8 cellular contexts compared by ENCODE assay signal in genomic region chr11:63531074-63531792, GRCh38. TPM values are rescaled to one million over a fixed set of nuclear protein-coding genes. Genes with fewer than 3 reads are reported as not detected.
DNase-seq lines count a peak whose midpoint lies in the region; ATAC-seq and TF ChIP-seq lines count a peak whose summit lies in the region.
"Not testable (repeated sequence)": the region's sequence is repeated elsewhere in the genome, so short reads cannot be mapped to it uniquely, and the experiment has no call there.

No MANE protein-coding gene starts in this region.

- H3F3A ChIP-seq in PC-3 (ENCODE audit: low read length, unreplicated experiment): not testable (repeated sequence)

- H3K9ac ChIP-seq in PC-3 (ENCODE audit: low read length): not testable (repeated sequence)

- not testable (repeated sequence) for H3K36me3 ChIP-seq in PC-3 (ENCODE audit: low read depth, low read length); stomach

- H3K4me3 Mint-ChIP-seq in activated CD8-positive, alpha-beta T cell treated with anti-CD3 and anti-CD28 coated beads, Interleukin-2, amount 10 ng/mL, durations not matched to agents 7 days and 5 days: peak overlapping the region; percentile 51

- H3K4me3 ChIP-seq in PC-3 (ENCODE audit: low read length); stomach: not testable (repeated sequence)

- H3K27ac ChIP-seq in PC-3 (ENCODE audit: low read length) (peak overlapping the region; percentile 16; the same call in 1 of the 2 replicates), stomach (peak overlapping the region in 4 of 5 donors; percentile 22 to 69 (median 66))

- H3K4me2 ChIP-seq in PC-3 (ENCODE audit: low read length): peak overlapping the region; percentile 42

- H3K9me3 ChIP-seq in PC-3 (ENCODE audit: low read length); stomach: not testable (repeated sequence)

- 37 to 55% (median 48%) methylated on average over 4 to 5 of the region's 6 CpGs for WGBS in stomach, 5 donors

- ATAC-seq in GM21447 (IDR thresholded peaks at IDR 0.05; ENCODE audit: unreplicated experiment) (peak; percentile 85), HG03442 (IDR thresholded peaks at IDR 0.05; ENCODE audit: unreplicated experiment) (peak; percentile 78), PC-3 (peak; percentile 62)
- ATAC-seq in activated CD8-positive, alpha-beta T cell treated with anti-CD3 and anti-CD28 coated beads, Interleukin-2, amount 10 ng/mL, durations not matched to agents 7 days and 5 days: peak; percentile 91

- intact Hi-C loops in PC-3 (cut with micrococcal nuclease); stomach (cut with DNase I; ENCODE audit: low total_unique reads): not testable (repeated sequence)

- H3K4me1 Mint-ChIP-seq in activated CD8-positive, alpha-beta T cell treated with anti-CD3 and anti-CD28 coated beads, Interleukin-2, amount 10 ng/mL, durations not matched to agents 7 days and 5 days (ENCODE audit: low read depth): peaks cover 65% of the 10 kb centered on the region

- H3K27me3 Mint-ChIP-seq in activated CD8-positive, alpha-beta T cell treated with anti-CD3 and anti-CD28 coated beads, Interleukin-2, amount 10 ng/mL, durations not matched to agents 7 days and 5 days (ENCODE audit: low read depth): not testable (repeated sequence)

- peaks cover 24% of the 10 kb centered on the region for H3K4me1 ChIP-seq in PC-3 (ENCODE audit: insufficient read depth, low read length)
- peaks cover 10 to 36% (median 20%) of the 10 kb centered on the region in 4 donors for H3K4me1 ChIP-seq in stomach

- H3K9me3 Mint-ChIP-seq in activated CD8-positive, alpha-beta T cell treated with anti-CD3 and anti-CD28 coated beads, Interleukin-2, amount 10 ng/mL, durations not matched to agents 7 days and 5 days (ENCODE audit: insufficient read depth): not testable (repeated sequence)

- not testable (repeated sequence) for H3K36me3 Mint-ChIP-seq in activated CD8-positive, alpha-beta T cell treated with anti-CD3 and anti-CD28 coated beads, Interleukin-2, amount 10 ng/mL, durations not matched to agents 7 days and 5 days (ENCODE audit: low read depth)

- DNase-seq in ELF-1 (ENCODE audit: low read depth, low spot score): peak; percentile 80
- DNase-seq in PC-3: peak; percentile 80
- peak; percentile 85 for DNase-seq in activated CD8-positive, alpha-beta T cell treated with anti-CD3 and anti-CD28 coated beads, Interleukin-2, amount 10 ng/mL, durations not matched to agents 7 days and 5 days
- peak; percentile 35 for DNase-seq in dermis blood vessel endothelial cell
- DNase-seq in left kidney (ENCODE audit: low read depth, low spot score): peak; percentile 29
- DNase-seq in stomach: peak; percentile 68

- not testable (repeated sequence) for TF ChIP-seq CTCF in PC-3 (conservative IDR thresholded peaks at IDR 0.05; ENCODE audit: low read depth, low read length); stomach (IDR thresholded peaks at IDR 0.05)

- not testable (repeated sequence) for H3K9me2 ChIP-seq in PC-3 (replicated peaks; ENCODE audit: low read length)

- H3K27ac Mint-ChIP-seq in activated CD8-positive, alpha-beta T cell treated with anti-CD3 and anti-CD28 coated beads, Interleukin-2, amount 10 ng/mL, durations not matched to agents 7 days and 5 days: peak overlapping the region; percentile 68

- H2AFZ ChIP-seq in PC-3 (ENCODE audit: low read length): peak overlapping the region; percentile 15; the same call in 1 of the 2 replicates

- not testable (repeated sequence) for BruUV-seq in PC-3 (replicated peaks; lab: Mats Ljungman, UMichigan)

- not testable (repeated sequence) for H4K20me1 ChIP-seq in PC-3 (ENCODE audit: low read length)

- not testable (repeated sequence) for H3K27me3 ChIP-seq in PC-3 (ENCODE audit: low read length); stomach

- POLR2A ChIA-PET in PC-3 (lab: Charles Lee; ENCODE audit: unreplicated experiment): not testable (repeated sequence)
- POLR2A ChIA-PET in activated CD8-positive, alpha-beta T cell treated with anti-CD3 and anti-CD28 coated beads, Interleukin-2, amount 10 ng/mL, durations not matched to agents 7 days and 5 days (lab: Charles Lee): interaction anchor here (0.6 to 1.4 kb wide), 2 partner anchors 20 to 650 kb away, joined by 3 to 4 read pairs; no protein-coding TSS in a partner anchor

- not testable (repeated sequence) for TF ChIP-seq POLR2A in stomach (IDR thresholded peaks at IDR 0.05)

- not testable (repeated sequence) for H3K79me2 ChIP-seq in PC-3 (ENCODE audit: low read length)

- CTCF ChIA-PET in PC-3 (lab: Charles Lee): not testable (repeated sequence)
- CTCF ChIA-PET in activated CD8-positive, alpha-beta T cell treated with anti-CD3 and anti-CD28 coated beads, Interleukin-2, amount 10 ng/mL, durations not matched to agents 7 days and 5 days (lab: Charles Lee): interaction anchor here (0.8 to 1.1 kb wide), 3 partner anchors 52 to 207 kb away, joined by 3 to 8 read pairs (median 3); no protein-coding TSS in a partner anchor

- not testable (repeated sequence) for TF ChIP-seq EP300 in stomach (IDR thresholded peaks at IDR 0.05)

RNA-seq across cellular contexts. Expression of gene PLAAT4, which starts 5.4 kb away (rescaled TPM):
- total RNA-seq in PC-3 (2014; rRNA removed): 5.4 and 5.6 TPM in 2 replicates
- total RNA-seq in activated CD8-positive, alpha-beta T cell treated with anti-CD3 and anti-CD28 coated beads, Interleukin-2, amount 10 ng/mL, durations not matched to agents 7 days and 5 days: 10 to 100 TPM; 97.5 to 99.8 TPM
- 2.3 and 10.6 TPM in 2 replicates for total RNA-seq in dermis blood vessel endothelial cell
- 100 to 1,000 TPM in 1 of 5 donors, 10 to 100 TPM in 3, 1 to 10 TPM in 1; 4.0 to 121 (median 12.7) TPM for total RNA-seq in stomach
- polyA plus RNA-seq in stomach: 100 to 1,000 TPM in 1 of 3 donors, 10 to 100 TPM in 2; 86.9 to 262 (median 98.5) TPM

RNA-seq across cellular contexts. Expression of gene LGALS12, which starts 25.3 kb away (rescaled TPM):
- total RNA-seq in PC-3 (2014; rRNA removed): 0.07 TPM in 1 of 2 replicates, not detected in the other
- not detected for total RNA-seq in activated CD8-positive, alpha-beta T cell treated with anti-CD3 and anti-CD28 coated beads, Interleukin-2, amount 10 ng/mL, durations not matched to agents 7 days and 5 days
- not detected in 2 replicates for total RNA-seq in dermis blood vessel endothelial cell
- under 1 TPM in 1 of 5 donors, not detected in 4; 0.55 TPM for total RNA-seq in stomach
- 1 to 10 TPM in 1 of 3 donors, under 1 TPM in 2; 0.38 to 1.1 (median 0.44) TPM for polyA plus RNA-seq in stomach

RNA-seq across cellular contexts. Expression of gene PLAAT2, which starts 31.9 kb away (rescaled TPM):
- total RNA-seq in PC-3 (2014; rRNA removed): 3.0 and 5.6 TPM in 2 replicates
- under 1 TPM in 1 of 2 experiments, not detected in 1; 0.57 TPM for total RNA-seq in activated CD8-positive, alpha-beta T cell treated with anti-CD3 and anti-CD28 coated beads, Interleukin-2, amount 10 ng/mL, durations not matched to agents 7 days and 5 days
- total RNA-seq in dermis blood vessel endothelial cell: 0.14 TPM in 1 of 2 replicates, not detected in the other
- total RNA-seq in stomach: 10 to 100 TPM in 1 of 5 donors, 1 to 10 TPM in 1, not detected in 3; 1.3 to 19.5 TPM
- polyA plus RNA-seq in stomach: 10 to 100 TPM in 1 of 3 donors, 1 to 10 TPM in 2; 6.8 to 66.7 (median 7.6) TPM

RNA-seq across cellular contexts. Expression of gene PLAAT5, which starts 40.3 kb away (rescaled TPM):
- not detected in 2 replicates for total RNA-seq in PC-3 (2014; rRNA removed)
- total RNA-seq in activated CD8-positive, alpha-beta T cell treated with anti-CD3 and anti-CD28 coated beads, Interleukin-2, amount 10 ng/mL, durations not matched to agents 7 days and 5 days: under 1 TPM; 0.11 to 0.68 TPM
- not detected in 2 replicates for total RNA-seq in dermis blood vessel endothelial cell
- 1 to 10 TPM in 2 of 5 donors, not detected in 3; 1.8 to 2.4 TPM for total RNA-seq in stomach
- 1 to 10 TPM; 1.1 to 1.9 (median 1.9) TPM for polyA plus RNA-seq in stomach

Comparison
In these comparisons a context has a peak if more than half of its experiments do, and no peak if none do; other contexts are left out.
1. DNase-seq: peak in every context shown above with its lines; median percentile 85 in activated CD8-positive, alpha-beta T cell treated with anti-CD3 and anti-CD28 coated beads, Interleukin-2, amount 10 ng/mL, durations not matched to agents 7 days and 5 days; 80 in ELF-1; 80 in PC-3; 68 in stomach; 35 in dermis blood vessel endothelial cell; 29 in left kidney.